8 cellular contexts compared by ENCODE assay signal in genomic region chr2:96739051-96739632, GRCh38. TPM values are rescaled to one million over a fixed set of nuclear protein-coding genes. Genes with fewer than 3 reads are reported as not detected.
DNase-seq lines count a peak whose midpoint lies in the region; ATAC-seq, FAIRE-seq and TF ChIP-seq lines count a peak whose summit lies in the region.

No MANE protein-coding gene starts in this region.

- H3K9me3 Mint-ChIP-seq in activated naive CD4-positive, alpha-beta T cell treated with anti-CD3 and anti-CD28 coated beads for 36 hours, result no peaks in the 10 kb centered on the region

- H3K4me2 ChIP-seq in GM12878 (ENCODE audit: control insufficient read depth, insufficient read depth), result peak overlapping the region; percentile 85

- H3K27me3 ChIP-seq in GM12878 (replicated peaks in 1 of 2; ENCODE audit: control insufficient read depth in 2 of 2, insufficient read depth in 2 of 2, low read length in 1 of 2), result no peaks in the 10 kb centered on the region
- no peaks in the 10 kb centered on the region for H3K27me3 ChIP-seq in lung (ENCODE audit: control insufficient read depth, insufficient read depth)
- no peaks in the 10 kb centered on the region for H3K27me3 ChIP-seq in upper lobe of left lung

- peak overlapping the region; percentile 53 for H3K27ac ChIP-seq in GM12878 (ENCODE audit: control insufficient read depth, insufficient read depth)
- H3K27ac ChIP-seq in lung (ENCODE audit: low read depth in 1 of 2, low read length in 1 of 2), result peak overlapping the region; percentile 25 to 86
- H3K27ac ChIP-seq in upper lobe of left lung, result peak overlapping the region; percentile 69 to 88 (median 82)

- peak overlapping the region; percentile 97 for H3K4me3 Mint-ChIP-seq in activated naive CD4-positive, alpha-beta T cell treated with anti-CD3 and anti-CD28 coated beads for 36 hours

- H3K9me3 ChIP-seq in GM12878 (replicated peaks; ENCODE audit: control insufficient read depth, insufficient read depth, low read length) (no peaks in the 10 kb centered on the region), lung (ENCODE audit: control insufficient read depth in 2 of 2, insufficient read depth in 1 of 2, low read length in 1 of 2) (no peaks in the 10 kb centered on the region), upper lobe of left lung (no peaks in the 10 kb centered on the region)

- under 1% methylated on average over 4 of the region's 4 CpGs for WGBS in GM12878 (ENCODE audit: insufficient coverage, insufficient replicate concordance, low lambda C conversion rate, missing lambda C conversion rate)
- WGBS in lung, 2 donors, result 18 to 30% methylated on average over 4 of the region's 4 CpGs
- WGBS in upper lobe of left lung, 2 donors, result 16 to 29% methylated on average over 4 of the region's 4 CpGs

- H3K4me1 Mint-ChIP-seq in activated naive CD4-positive, alpha-beta T cell treated with anti-CD3 and anti-CD28 coated beads for 36 hours (ENCODE audit: low read depth), result peaks cover 33% of the 10 kb centered on the region

- RAD21 ChIA-PET in GM12878 (lab: Charles Lee; ENCODE audit: unreplicated experiment), result no interaction called here

- TF ChIP-seq RAD21 in GM12878 (IDR thresholded peaks at IDR 0.05; ENCODE audit: insufficient read depth, low read depth, low read length), result no peak

- in situ Hi-C loops in GM12878 (cut with MboI), result no loop called here

- no peak overlapping the region for H3K27ac Mint-ChIP-seq in activated naive CD4-positive, alpha-beta T cell treated with anti-CD3 and anti-CD28 coated beads for 36 hours

- no peak for FAIRE-seq in GM12878 (lab: Jason Lieb, UNC)

- H3K9ac ChIP-seq in GM12878 (ENCODE audit: control insufficient read depth, insufficient read depth, low read length), result peak overlapping the region; percentile 83

- H3K4me1 ChIP-seq in GM12878 (ENCODE audit: control insufficient read depth, insufficient read depth, low read length) (no peaks in the 10 kb centered on the region), lung (ENCODE audit: control insufficient read depth in 2 of 2, insufficient read depth in 2 of 2, low read length in 2 of 2) (peaks cover 4 to 9% of the 10 kb centered on the region in 2 donors), upper lobe of left lung (peaks cover 17 to 43% (median 29%) of the 10 kb centered on the region in 4 donors)

- BruUV-seq in GM12878 (replicated peaks; lab: Mats Ljungman, UMichigan), result TSS peak; percentile 86

- SMC1A ChIA-PET in GM12878 (lab: Charles Lee; ENCODE audit: uncharacterized antibody, unreplicated experiment), result interaction anchor here (1.3 kb wide), 1 partner anchor 144 kb away, joined by 3 read pairs; no protein-coding TSS in a partner anchor

- no peaks in the 10 kb centered on the region for H3K27me3 Mint-ChIP-seq in activated naive CD4-positive, alpha-beta T cell treated with anti-CD3 and anti-CD28 coated beads for 36 hours (ENCODE audit: low read depth)

- no peak for DNase-seq in activated naive CD4-positive, alpha-beta T cell treated with anti-CD3 and anti-CD28 coated beads for 36 hours
- no peak for DNase-seq in activated naive CD4-positive, alpha-beta T cell (lab: John Stamatoyannopoulos, UW)
- no peak for DNase-seq in GM12878 (ENCODE audit: low read depth, low spot score)
- DNase-seq in lung (ENCODE audit: low spot score), result no peak
- no peak for DNase-seq in upper lobe of left lung
- DNase-seq in RPMI8226, result no peak

- TF ChIP-seq EP300 in GM12878 (IDR thresholded peaks at IDR 0.05; ENCODE audit: borderline replicate concordance in 1 of 2, control insufficient read depth in 1 of 2, low read depth in 2 of 2, low read length in 2 of 2), result no peak
- no peak for TF ChIP-seq EP300 in upper lobe of left lung (IDR thresholded peaks at IDR 0.05)

- peak overlapping the region; percentile 84 for H3K4me3 ChIP-seq in GM12878
- H3K4me3 ChIP-seq in lung, result peak overlapping the region; percentile 95
- H3K4me3 ChIP-seq in upper lobe of left lung, result peak overlapping the region; percentile 76 to 99 (median 86)

- peaks cover 13% of the 10 kb centered on the region for H3K79me2 ChIP-seq in GM12878 (ENCODE audit: control insufficient read depth, insufficient read depth, low read length)

- peaks cover under 1% of the 10 kb centered on the region for H3K36me3 Mint-ChIP-seq in activated naive CD4-positive, alpha-beta T cell treated with anti-CD3 and anti-CD28 coated beads for 36 hours (ENCODE audit: low read depth)

- CTCF ChIA-PET in activated naive CD4-positive, alpha-beta T cell treated with anti-CD3 and anti-CD28 coated beads for 36 hours (lab: Charles Lee), result interaction anchor here (0.6 to 1.7 kb wide), 4 partner anchors 20 to 176 kb away, joined by 3 to 7 read pairs (median 4); no protein-coding TSS in a partner anchor
- CTCF ChIA-PET in GM12878 (lab: Yijun Ruan, JAX), result interaction anchor here (0.8 to 5.1 kb wide), 4 partner anchors 23 to 62 kb away, joined by 3 to 36 read pairs (median 3); partner anchors contain the start of gene CNNM4

- TF ChIP-seq POLR2A in GM12878 (IDR thresholded peaks at IDR 0.05; ENCODE audit: low read depth, low read length) (no peak), upper lobe of left lung (IDR thresholded peaks at IDR 0.05) (no peak)

- peak overlapping the region; percentile 92 for H2AFZ ChIP-seq in GM12878 (ENCODE audit: control insufficient read depth, low read depth, low read length)

- ATAC-seq in GM12878, result no peak
- ATAC-seq in lung (ENCODE audit: insufficient read depth, low FRiP score), result no peak
- ATAC-seq in upper lobe of left lung (ENCODE audit: low FRiP score in 2 of 2), result peak in 1 of 2 donors; percentile 36
- no peak for ATAC-seq in HG02610 (IDR thresholded peaks at IDR 0.05; ENCODE audit: unreplicated experiment)
- no peak for ATAC-seq in HG03095 (IDR thresholded peaks at IDR 0.05; ENCODE audit: unreplicated experiment)

- H4K20me1 ChIP-seq in GM12878 (ENCODE audit: control insufficient read depth, insufficient read depth), result no peaks in the 10 kb centered on the region

- POLR2A ChIA-PET in GM12878 (lab: Charles Lee), result interaction anchor here (0.6 to 1.4 kb wide), 2 partner anchors 14 to 22 kb away, joined by 4 to 7 read pairs; partner anchors contain the start of gene CNNM4

- intact Hi-C loops in activated naive CD4-positive, alpha-beta T cell treated with anti-CD3 and anti-CD28 coated beads for 36 hours (cut with micrococcal nuclease), result no loop called here
- intact Hi-C loops in GM12878 (cut with micrococcal nuclease; ENCODE audit: unreplicated experiment), result no loop called here

- TF ChIP-seq CTCF in GM12878 (IDR thresholded peaks at IDR 0.05 in 2 of 3, conservative IDR thresholded peaks at IDR 0.05 in 1 of 3; ENCODE audit: control insufficient read depth in 2 of 3, extremely low read depth in 1 of 3, insufficient read depth in 1 of 3, low read depth in 3 of 3, low read length in 3 of 3) (no peak), lung (IDR thresholded peaks at IDR 0.05; ENCODE audit: control extremely low read depth, extremely low read depth) (no peak), upper lobe of left lung (IDR thresholded peaks at IDR 0.05) (no peak)

- H3K36me3 ChIP-seq in GM12878 (ENCODE audit: control insufficient read depth in 2 of 2, insufficient read depth in 2 of 2, low read length in 1 of 2) (peaks cover under 1% of the 10 kb centered on the region in 2 experiments; a peak in 3 of 4 replicates), lung (ENCODE audit: control insufficient read depth in 2 of 2, insufficient read depth in 2 of 2, low read length in 2 of 2) (peaks cover 3% of the 10 kb centered on the region in 2 donors), upper lobe of left lung (peaks cover 2 to 14% (median 6%) of the 10 kb centered on the region in 4 donors)

RNA-seq across cellular contexts. Expression of gene LMAN2L, which starts 0.7 kb away (rescaled TPM):
- total RNA-seq in activated naive CD4-positive, alpha-beta T cell treated with anti-CD3 and anti-CD28 coated beads for 36 hours, result 1 to 10 TPM; 4.0 to 4.8 TPM
- total RNA-seq in GM12878 (2013; cell fraction: nucleolus; rRNA removed), result 16.0 and 16.7 TPM in 2 replicates
- total RNA-seq in GM12878 (2014; rRNA removed) (8.7 and 9.3 TPM in 2 replicates), GM12878 (2014; rRNA removed; fragmentation: Illumina TruSeq; extraction: Trizol) (6.1 and 6.7 TPM in 2 replicates), GM12878 (2021) (5.7 and 5.8 TPM in 2 replicates), lung (10 to 100 TPM; 16.7 to 36.3 TPM), upper lobe of left lung (10 to 100 TPM; 11.5 to 18.9 (median 15.2) TPM)
- 5.9 TPM for polyA plus RNA-seq in GM12878 (2011; ENCODE audit: low read depth)
- polyA plus RNA-seq in GM12878 (2011; rRNA removed) (12.8 and 13.1 TPM in 2 replicates), GM12878 (2014; fragmentation: Illumina TruSeq; extraction: Trizol) (7.9 and 9.1 TPM in 2 replicates), GM12878 (2014; fragmentation: Nextera tagmentation; extraction: Ambion mirVana) (10 to 100 TPM; 12.1 to 15.1 TPM), GM12878 (2014; rRNA removed) (8.8 and 8.9 TPM in 2 replicates), GM12878 (2016; fragmentation: Nextera tagmentation; extraction: Ambion mirVana) (10 to 100 TPM; 14.0 to 16.3 TPM), lung (10 to 100 TPM in 1 of 2 donors, 1 to 10 TPM in 1; 8.6 to 16.3 TPM)
- polyA plus RNA-seq in GM12878 (2011; cell fraction: cytosol; rRNA removed), result 10.7 and 11.3 TPM in 2 replicates
- polyA plus RNA-seq in GM12878 (2011; cell fraction: nucleus; rRNA removed), result 7.2 and 10.9 TPM in 2 replicates
- polyA plus RNA-seq in GM12878 (2012), result 7.0 and 8.4 TPM in 2 replicates
- 8.3 and 13.1 TPM in 2 replicates for polyA minus RNA-seq in GM12878 (2011; rRNA and poly(A)+ RNA removed)
- polyA minus RNA-seq in GM12878 (2011; cell fraction: cytosol; rRNA and poly(A)+ RNA removed), result 2.0 and 2.9 TPM in 2 replicates
- 3.3 and 6.4 TPM in 2 replicates for polyA minus RNA-seq in GM12878 (2011; cell fraction: nucleus; rRNA and poly(A)+ RNA removed)

RNA-seq across cellular contexts. Expression of gene CNNM4, which starts 21.6 kb away (rescaled TPM):
- total RNA-seq in activated naive CD4-positive, alpha-beta T cell treated with anti-CD3 and anti-CD28 coated beads for 36 hours, result 1 to 10 TPM; 5.6 to 6.0 TPM
- 38.9 and 42.1 TPM in 2 replicates for total RNA-seq in GM12878 (2013; cell fraction: nucleolus; rRNA removed)
- total RNA-seq in GM12878 (2014; rRNA removed) (6.6 and 9.0 TPM in 2 replicates), GM12878 (2014; rRNA removed; fragmentation: Illumina TruSeq; extraction: Trizol) (6.4 and 7.2 TPM in 2 replicates), GM12878 (2021) (13.8 and 14.4 TPM in 2 replicates), lung (10 to 100 TPM; 17.3 to 19.8 TPM), upper lobe of left lung (10 to 100 TPM; 12.8 to 26.9 (median 22.1) TPM)
- 7.6 TPM for polyA plus RNA-seq in GM12878 (2011; ENCODE audit: low read depth)
- polyA plus RNA-seq in GM12878 (2011; rRNA removed) (5.3 and 10.1 TPM in 2 replicates), GM12878 (2014; fragmentation: Illumina TruSeq; extraction: Trizol) (12.6 and 13.7 TPM in 2 replicates), GM12878 (2014; fragmentation: Nextera tagmentation; extraction: Ambion mirVana) (1 to 10 TPM; 2.4 to 2.8 TPM), GM12878 (2014; rRNA removed) (10.1 and 10.4 TPM in 2 replicates), GM12878 (2016; fragmentation: Nextera tagmentation; extraction: Ambion mirVana) (1 to 10 TPM; 2.7 to 7.2 TPM), lung (1 to 10 TPM; 4.0 to 7.3 TPM)
- 13.4 and 15.7 TPM in 2 replicates for polyA plus RNA-seq in GM12878 (2011; cell fraction: cytosol; rRNA removed)
- polyA plus RNA-seq in GM12878 (2011; cell fraction: nucleus; rRNA removed), result 14.4 and 17.6 TPM in 2 replicates
- polyA plus RNA-seq in GM12878 (2012), result 11.7 and 18.3 TPM in 2 replicates
- 16.5 and 23.7 TPM in 2 replicates for polyA minus RNA-seq in GM12878 (2011; rRNA and poly(A)+ RNA removed)
- 8.3 and 10.2 TPM in 2 replicates for polyA minus RNA-seq in GM12878 (2011; cell fraction: cytosol; rRNA and poly(A)+ RNA removed)
- polyA minus RNA-seq in GM12878 (2011; cell fraction: nucleus; rRNA and poly(A)+ RNA removed), result 10.4 and 13.0 TPM in 2 replicates
